In the genomic region with DNA sequence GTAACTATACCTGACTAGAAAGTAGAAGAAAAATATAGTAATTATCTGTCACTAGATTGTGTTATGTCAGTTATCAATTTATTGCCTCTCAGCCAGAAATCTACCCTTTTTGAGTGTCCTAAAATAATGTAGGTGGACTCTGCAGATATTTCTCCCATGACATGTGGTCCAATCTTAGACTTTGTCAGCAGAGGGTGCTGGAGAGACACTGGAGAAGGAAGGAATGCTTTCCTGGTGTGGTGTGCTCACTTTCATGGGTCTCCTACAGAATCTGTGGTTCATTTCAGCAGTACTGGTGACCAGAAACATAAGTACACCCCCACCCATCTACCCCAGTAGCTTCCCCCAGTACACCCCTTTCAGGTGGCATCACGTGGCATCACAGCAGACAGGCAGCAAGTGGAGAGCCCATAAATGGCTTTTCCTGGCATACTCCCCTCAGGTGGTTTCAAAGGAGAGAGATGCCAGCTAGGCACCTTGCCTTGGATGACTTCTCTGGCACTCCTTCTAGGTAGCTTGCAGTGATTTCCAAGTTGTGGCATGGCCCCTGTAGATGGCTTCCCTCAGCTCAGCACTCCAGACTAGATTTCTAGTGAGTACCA, we compare ENCODE assay signal across 8 cellular contexts.
DNase-seq lines count a peak whose midpoint lies in the region; ATAC-seq and TF ChIP-seq lines count a peak whose summit lies in the region.

No MANE protein-coding gene starts in this region.

- H3K36me3 Mint-ChIP-seq in activated CD8-positive, alpha-beta memory T cell treated with anti-CD3 and anti-CD28 coated beads, Interleukin-2, amount 10 ng/mL, durations not matched to agents 7 days and 5 days = no peaks in the 10 kb centered on the region

- no peaks in the 10 kb centered on the region for H3K9me3 Mint-ChIP-seq in activated CD8-positive, alpha-beta memory T cell treated with anti-CD3 and anti-CD28 coated beads, Interleukin-2, amount 10 ng/mL, durations not matched to agents 7 days and 5 days (ENCODE audit: low read depth)

- H3K4me3 Mint-ChIP-seq in activated CD8-positive, alpha-beta memory T cell treated with anti-CD3 and anti-CD28 coated beads, Interleukin-2, amount 10 ng/mL, durations not matched to agents 7 days and 5 days = no peak overlapping the region

- CTCF ChIA-PET in activated CD8-positive, alpha-beta memory T cell treated with anti-CD3 and anti-CD28 coated beads, Interleukin-2, amount 10 ng/mL, durations not matched to agents 7 days and 5 days (lab: Charles Lee) = interaction anchor here (0.9 to 1.8 kb wide), 2 partner anchors 9 to 10 kb away, joined by 4 to 6 read pairs; no protein-coding TSS in a partner anchor

- peaks cover 0 to 4% (median 2%) of the 10 kb centered on the region in 4 donors for H3K4me1 ChIP-seq in liver (ENCODE audit: control insufficient read depth in 4 of 4, insufficient read depth in 4 of 4, low read length in 3 of 4)

- 93% methylated on average over 1 of the region's 1 CpG for WGBS in liver

- H3K36me3 ChIP-seq in WERI-Rb-1 = no peaks in the 10 kb centered on the region
- no peaks in the 10 kb centered on the region for H3K36me3 ChIP-seq in liver (ENCODE audit: control insufficient read depth in 4 of 4, insufficient read depth in 3 of 4, low read depth in 1 of 4, low read length in 3 of 4)

- no peak overlapping the region for H3K9ac ChIP-seq in liver (ENCODE audit: low read depth in 1 of 2, low read length in 2 of 2)

- H3K27me3 ChIP-seq in WERI-Rb-1 (ENCODE audit: insufficient read depth, low read depth, severe bottlenecking) (no peaks in the 10 kb centered on the region), liver (ENCODE audit: control insufficient read depth in 4 of 4, insufficient read depth in 4 of 4, low read length in 3 of 4) (peaks cover 0 to 3% (median 0%) of the 10 kb centered on the region in 4 donors), dorsolateral prefrontal cortex (peaks cover 0 to 10% (median 0%) of the 10 kb centered on the region in 45 donors)

- TF ChIP-seq RAD21 in liver (IDR thresholded peaks at IDR 0.05) = peak; percentile 63 to 74

- H3K27me3 Mint-ChIP-seq in activated CD8-positive, alpha-beta memory T cell treated with anti-CD3 and anti-CD28 coated beads, Interleukin-2, amount 10 ng/mL, durations not matched to agents 7 days and 5 days = peaks cover 23% of the 10 kb centered on the region

- H3K4me3 ChIP-seq in WERI-Rb-1 (ENCODE audit: low read depth, low read length) (no peak overlapping the region), liver (ENCODE audit: low read depth in 1 of 3, low read length in 3 of 3) (no peak overlapping the region), dorsolateral prefrontal cortex (no peak overlapping the region)

- DNase-seq in Daoy (ENCODE audit: low read depth) (peak; percentile 12), HuH-7.5 (ENCODE audit: low spot score) (peak; percentile 27), WERI-Rb-1 (peak; percentile 46), dorsolateral prefrontal cortex (no peak)
- no peak for DNase-seq in activated CD8-positive, alpha-beta memory T cell treated with anti-CD3 and anti-CD28 coated beads, Interleukin-2, amount 10 ng/mL, durations not matched to agents 7 days and 5 days

- ATAC-seq in GM18909 (IDR thresholded peaks at IDR 0.05; ENCODE audit: poor library complexity, unreplicated experiment) (no peak), HG02571 (IDR thresholded peaks at IDR 0.05; ENCODE audit: unreplicated experiment) (no peak)
- no peak for ATAC-seq in activated CD8-positive, alpha-beta memory T cell treated with anti-CD3 and anti-CD28 coated beads, Interleukin-2, amount 10 ng/mL, durations not matched to agents 7 days and 5 days

- TF ChIP-seq CTCF in WERI-Rb-1 (IDR thresholded peaks at IDR 0.05; ENCODE audit: low read depth, low read length) (peak; percentile 52), liver (IDR thresholded peaks at IDR 0.05; ENCODE audit: low read depth, low read length, missing input control) (peak; percentile 34), dorsolateral prefrontal cortex (IDR thresholded peaks at IDR 0.05 in 54 of 56, conservative IDR thresholded peaks at IDR 0.05 in 2 of 56; ENCODE audit: low read depth in 1 of 56, partially characterized antibody in 56 of 56) (peak in 14 of 56 donors; percentile 6 to 33 (median 20))

- no peak overlapping the region for H3K27ac ChIP-seq in WERI-Rb-1
- H3K27ac ChIP-seq in liver (ENCODE audit: low read depth in 1 of 2, low read length in 2 of 2) = no peak overlapping the region
- H3K27ac ChIP-seq in dorsolateral prefrontal cortex = no peak overlapping the region

- H3K9me3 ChIP-seq in WERI-Rb-1 (ENCODE audit: severe bottlenecking) (no peaks in the 10 kb centered on the region), liver (ENCODE audit: control insufficient read depth in 4 of 4, low read length in 3 of 4) (peaks cover 0 to 2% (median 0%) of the 10 kb centered on the region in 4 donors)

- no peak overlapping the region for H3K27ac Mint-ChIP-seq in activated CD8-positive, alpha-beta memory T cell treated with anti-CD3 and anti-CD28 coated beads, Interleukin-2, amount 10 ng/mL, durations not matched to agents 7 days and 5 days

- H3K4me1 Mint-ChIP-seq in activated CD8-positive, alpha-beta memory T cell treated with anti-CD3 and anti-CD28 coated beads, Interleukin-2, amount 10 ng/mL, durations not matched to agents 7 days and 5 days = no peaks in the 10 kb centered on the region

- intact Hi-C loops in dorsolateral prefrontal cortex (cut with DNase I) = loop anchor here (5.0 to 10.0 kb wide), 2 partner anchors 975 to 988 kb away; no protein-coding TSS in a partner anchor

TF ChIP-seq in liver, 16 proteins besides CTCF, POLR2A, EP300 and RAD21:
- no peak for TF ChIP-seq FOXA2 (IDR thresholded peaks at IDR 0.05)
- TF ChIP-seq EGR1 (IDR thresholded peaks at IDR 0.05; ENCODE audit: low read depth in 2 of 2) = no peak
- no peak for TF ChIP-seq GABPA (IDR thresholded peaks at IDR 0.05 in 1 of 2, conservative IDR thresholded peaks at IDR 0.05 in 1 of 2)
- no peak for TF ChIP-seq SP1 (IDR thresholded peaks at IDR 0.05)
- TF ChIP-seq, protein P1, sequence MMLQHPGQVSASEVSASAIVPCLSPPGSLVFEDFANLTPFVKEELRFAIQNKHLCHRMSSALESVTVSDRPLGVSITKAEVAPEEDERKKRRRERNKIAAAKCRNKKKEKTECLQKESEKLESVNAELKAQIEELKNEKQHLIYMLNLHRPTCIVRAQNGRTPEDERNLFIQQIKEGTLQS (IDR thresholded peaks at IDR 0.05) = no peak
- TF ChIP-seq YY1 (IDR thresholded peaks at IDR 0.05) = no peak
- no peak for TF ChIP-seq HNF4A (conservative IDR thresholded peaks at IDR 0.05)
- TF ChIP-seq JUND (IDR thresholded peaks at IDR 0.05) = no peak
- TF ChIP-seq, protein P2, sequence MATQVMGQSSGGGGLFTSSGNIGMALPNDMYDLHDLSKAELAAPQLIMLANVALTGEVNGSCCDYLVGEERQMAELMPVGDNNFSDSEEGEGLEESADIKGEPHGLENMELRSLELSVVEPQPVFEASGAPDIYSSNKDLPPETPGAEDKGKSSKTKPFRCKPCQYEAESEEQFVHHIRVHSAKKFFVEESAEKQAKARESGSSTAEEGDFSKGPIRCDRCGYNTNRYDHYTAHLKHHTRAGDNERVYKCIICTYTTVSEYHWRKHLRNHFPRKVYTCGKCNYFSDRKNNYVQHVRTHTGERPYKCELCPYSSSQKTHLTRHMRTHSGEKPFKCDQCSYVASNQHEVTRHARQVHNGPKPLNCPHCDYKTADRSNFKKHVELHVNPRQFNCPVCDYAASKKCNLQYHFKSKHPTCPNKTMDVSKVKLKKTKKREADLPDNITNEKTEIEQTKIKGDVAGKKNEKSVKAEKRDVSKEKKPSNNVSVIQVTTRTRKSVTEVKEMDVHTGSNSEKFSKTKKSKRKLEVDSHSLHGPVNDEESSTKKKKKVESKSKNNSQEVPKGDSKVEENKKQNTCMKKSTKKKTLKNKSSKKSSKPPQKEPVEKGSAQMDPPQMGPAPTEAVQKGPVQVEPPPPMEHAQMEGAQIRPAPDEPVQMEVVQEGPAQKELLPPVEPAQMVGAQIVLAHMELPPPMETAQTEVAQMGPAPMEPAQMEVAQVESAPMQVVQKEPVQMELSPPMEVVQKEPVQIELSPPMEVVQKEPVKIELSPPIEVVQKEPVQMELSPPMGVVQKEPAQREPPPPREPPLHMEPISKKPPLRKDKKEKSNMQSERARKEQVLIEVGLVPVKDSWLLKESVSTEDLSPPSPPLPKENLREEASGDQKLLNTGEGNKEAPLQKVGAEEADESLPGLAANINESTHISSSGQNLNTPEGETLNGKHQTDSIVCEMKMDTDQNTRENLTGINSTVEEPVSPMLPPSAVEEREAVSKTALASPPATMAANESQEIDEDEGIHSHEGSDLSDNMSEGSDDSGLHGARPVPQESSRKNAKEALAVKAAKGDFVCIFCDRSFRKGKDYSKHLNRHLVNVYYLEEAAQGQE (IDR thresholded peaks at IDR 0.05) = no peak
- TF ChIP-seq HNF4G (IDR thresholded peaks at IDR 0.05) = no peak
- no peak for TF ChIP-seq FOXA1 (IDR thresholded peaks at IDR 0.05)
- no peak for TF ChIP-seq TAF1 (conservative IDR thresholded peaks at IDR 0.05)
- TF ChIP-seq, protein P3, sequence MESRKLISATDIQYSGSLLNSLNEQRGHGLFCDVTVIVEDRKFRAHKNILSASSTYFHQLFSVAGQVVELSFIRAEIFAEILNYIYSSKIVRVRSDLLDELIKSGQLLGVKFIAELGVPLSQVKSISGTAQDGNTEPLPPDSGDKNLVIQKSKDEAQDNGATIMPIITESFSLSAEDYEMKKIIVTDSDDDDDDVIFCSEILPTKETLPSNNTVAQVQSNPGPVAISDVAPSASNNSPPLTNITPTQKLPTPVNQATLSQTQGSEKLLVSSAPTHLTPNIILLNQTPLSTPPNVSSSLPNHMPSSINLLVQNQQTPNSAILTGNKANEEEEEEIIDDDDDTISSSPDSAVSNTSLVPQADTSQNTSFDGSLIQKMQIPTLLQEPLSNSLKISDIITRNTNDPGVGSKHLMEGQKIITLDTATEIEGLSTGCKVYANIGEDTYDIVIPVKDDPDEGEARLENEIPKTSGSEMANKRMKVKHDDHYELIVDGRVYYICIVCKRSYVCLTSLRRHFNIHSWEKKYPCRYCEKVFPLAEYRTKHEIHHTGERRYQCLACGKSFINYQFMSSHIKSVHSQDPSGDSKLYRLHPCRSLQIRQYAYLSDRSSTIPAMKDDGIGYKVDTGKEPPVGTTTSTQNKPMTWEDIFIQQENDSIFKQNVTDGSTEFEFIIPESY (IDR thresholded peaks at IDR 0.05) = no peak

Comparison
In these comparisons a context has a peak if more than half of its experiments do, and no peak if none do; other contexts are left out.
1. DNase-seq: peak in Daoy (single experiment), HuH-7.5 (single experiment) and WERI-Rb-1 (single experiment); none in activated CD8-positive, alpha-beta memory T cell treated with anti-CD3 and anti-CD28 coated beads, Interleukin-2, amount 10 ng/mL, durations not matched to agents 7 days and 5 days (single experiment) and dorsolateral prefrontal cortex (0 of 10).